Comparison of ENCODE assay signal across 18 cellular contexts in the genomic region with DNA sequence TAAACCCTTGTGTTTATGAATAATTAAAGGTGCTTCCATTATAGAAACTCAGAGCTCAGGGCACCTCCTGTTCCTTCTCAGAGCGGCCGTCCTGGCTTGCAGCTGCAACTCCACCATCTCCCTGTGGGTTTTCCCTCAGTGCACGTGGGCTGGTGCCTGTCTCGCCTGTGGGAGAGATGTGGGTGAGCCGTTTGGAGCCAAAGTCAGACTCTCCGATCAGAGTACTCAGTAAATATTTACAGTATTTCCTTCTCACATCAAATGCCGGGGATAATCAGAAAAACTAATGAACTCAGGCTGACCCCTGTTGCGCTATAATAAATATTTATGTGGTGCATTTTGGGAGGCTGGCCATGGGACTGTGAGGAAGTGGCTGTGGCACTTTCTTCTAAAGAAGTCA.
"Had no signal": no experiment of that assay in that cellular context is flagged by ENCODE, and none has a peak within 500 bp of the region (broad histone marks: within the 10 kb centered on the region; RNA-seq: fewer than 3 reads in every experiment).

No MANE protein-coding gene starts in this region.

- ATAC-seq: esophagus mucosa; heart right ventricle; left colon; lower lobe of right lung; natural killer cell treated with Interleukin-12 subunit alpha and Interleukin-12 subunit beta and Interleukin-15 and Interleukin-18, amount 100 ng/mL, for 72 hours had no signal

- H3K9me3 ChIP-seq: lower lobe of right lung, ovary, right atrium auricular region, suprapubic skin, thyroid gland, upper lobe of left lung, vagina had no signal

- H3K36me3 ChIP-seq: heart right ventricle, lower lobe of right lung, neural progenitor cell, ovary, right atrium auricular region, suprapubic skin, thyroid gland, upper lobe of left lung, vagina had no signal

- H3K27ac ChIP-seq: heart right ventricle, lower lobe of right lung, neural progenitor cell, ovary, right atrium auricular region, suprapubic skin, thyroid gland, upper lobe of left lung, vagina had no signal

- H3K4me1 ChIP-seq: heart right ventricle, neural progenitor cell, right atrium auricular region, suprapubic skin, thyroid gland, vagina had no signal

- H2AFZ ChIP-seq: neural progenitor cell had no signal

- H3K4me2 ChIP-seq: neural progenitor cell, smooth muscle cell had no signal

- H3K4me3 ChIP-seq: heart right ventricle, lower lobe of right lung, neural progenitor cell, ovary, right atrium auricular region, smooth muscle cell, suprapubic skin, thyroid gland, upper lobe of left lung, vagina had no signal

- H3K9ac ChIP-seq: neural progenitor cell had no signal

- DNase-seq: effector memory CD4-positive, alpha-beta T cell; heart right ventricle; left colon; lower lobe of right lung; midbrain; nucleus accumbens; ovary; stimulated activated CD4-positive, alpha-beta T cell treated with anti-CD3 and anti-CD28 coated beads, Interleukin-2, amount 100 ng/mL, for 48 hours; stimulated activated naive CD4-positive, alpha-beta T cell treated with Interleukin-2 at 50 U/mL for 16 hours; thyroid gland; upper lobe of left lung had no signal

- H3K27me3 ChIP-seq: neural progenitor cell, ovary, right atrium auricular region, suprapubic skin, thyroid gland, upper lobe of left lung, vagina had no signal
